ENCODE assay signal across 8 cellular contexts in the genomic region with DNA sequence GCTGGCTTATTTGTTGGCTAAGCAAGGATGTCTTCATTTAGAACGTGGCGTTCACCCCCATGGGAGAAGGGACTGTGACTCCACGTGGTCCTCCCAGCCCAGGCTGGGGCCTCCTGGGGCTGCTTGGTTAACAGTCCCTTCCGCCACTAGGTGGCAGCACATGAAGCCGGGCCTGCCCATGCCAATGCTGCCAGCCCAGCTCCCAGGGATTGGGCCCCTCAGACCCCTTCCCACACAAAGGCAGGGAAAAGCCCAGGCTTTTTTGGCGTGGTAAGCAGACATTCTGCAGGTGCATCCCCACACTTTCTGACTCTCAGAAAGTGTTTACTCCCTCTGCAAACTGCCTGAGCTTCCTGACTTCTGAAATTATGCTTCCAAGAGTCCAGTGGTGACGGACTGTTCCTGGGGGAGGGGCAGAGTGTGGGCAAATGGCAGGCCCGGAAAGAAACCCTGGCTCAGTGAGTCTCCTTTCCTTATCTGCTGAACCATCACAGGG. TPM values are rescaled to one million over a fixed set of nuclear protein-coding genes. Genes with fewer than 3 reads are reported as not detected.
DNase-seq lines count a peak whose midpoint lies in the region; ATAC-seq and TF ChIP-seq lines count a peak whose summit lies in the region.

No MANE protein-coding gene starts in this region.

- no peak overlapping the region for H2AK5ac ChIP-seq in neuronal stem cell (ENCODE audit: low read depth, low read length)

- TF ChIP-seq CTCF in C4-2B (conservative IDR thresholded peaks at IDR 0.05) = peak; percentile 96
- peak; percentile 98 for TF ChIP-seq CTCF in PC-9 (conservative IDR thresholded peaks at IDR 0.05)
- TF ChIP-seq CTCF in fibroblast of pulmonary artery (IDR thresholded peaks at IDR 0.05; ENCODE audit: low read length, missing control alignments) = peak; percentile 84

- H3K14ac ChIP-seq in neuronal stem cell (ENCODE audit: low read length) = no peak overlapping the region

- H3K4me3 ChIP-seq in PC-9 (no peak overlapping the region), fibroblast of pulmonary artery (replicated peaks; ENCODE audit: low read depth, low read length) (no peak overlapping the region), neuronal stem cell (ENCODE audit: low read length in 2 of 2) (no peak overlapping the region)

- no peak overlapping the region for H3K4me2 ChIP-seq in PC-9
- H3K4me2 ChIP-seq in neuronal stem cell (ENCODE audit: insufficient read depth, low read length, poor library complexity, severe bottlenecking) = peak overlapping the region; percentile 23

- no peak for ATAC-seq in HG02973 (IDR thresholded peaks at IDR 0.05; ENCODE audit: unreplicated experiment)

- H3K27ac ChIP-seq in C4-2B (no peak overlapping the region), PC-9 (no peak overlapping the region), neuronal stem cell (replicated peaks; ENCODE audit: low read length) (no peak overlapping the region), substantia nigra (ENCODE audit: low read depth, low read length, poor library complexity, severe bottlenecking) (no peak overlapping the region)

- no peak overlapping the region for H2BK120ac ChIP-seq in neuronal stem cell (ENCODE audit: low read depth, low read length)

- peaks cover 47% of the 10 kb centered on the region for H3F3A ChIP-seq in PC-9 (ENCODE audit: insufficient read depth, low read depth)

- POLR2A ChIA-PET in PC-9 (lab: Charles Lee; ENCODE audit: unreplicated experiment) = interaction anchor here (0.6 to 1.0 kb wide), 2 partner anchors 442 to 480 kb away, joined by 3 to 6 read pairs; no protein-coding TSS in a partner anchor

- no peak overlapping the region for H4K91ac ChIP-seq in neuronal stem cell (ENCODE audit: low read depth, low read length, poor library complexity)

- H3K79me2 ChIP-seq in PC-9 (ENCODE audit: low read depth) = peaks cover 32% of the 10 kb centered on the region

- H3K4me1 ChIP-seq in PC-9 (replicated peaks; ENCODE audit: insufficient read depth) (peaks cover 23% of the 10 kb centered on the region), neuronal stem cell (ENCODE audit: control insufficient read depth in 2 of 2, insufficient read depth in 1 of 2, low read depth in 1 of 2, low read length in 2 of 2) (peaks cover 12 to 24% of the 10 kb centered on the region in 2 donors)

- no TSS peak for BruUV-seq in PC-9 (replicated peaks; lab: Mats Ljungman, UMichigan)

- H2AFZ ChIP-seq in PC-9 (no peak overlapping the region), neuronal stem cell (ENCODE audit: low read length) (no peak overlapping the region)

- CTCF ChIA-PET in PC-9 (lab: Charles Lee) = interaction anchor here (0.7 to 3.3 kb wide), 3 partner anchors 56 to 134 kb away, joined by 5 to 11 read pairs (median 10); no protein-coding TSS in a partner anchor

- DNase-seq in HCEC 1CT (peak; percentile 32), PC-9 (peak in 1 of 2 experiments; percentile 81), activated T-helper 1 cell treated with Interleukin-2 at 50 U/mL for 16 hours (ENCODE audit: low read depth) (peak; percentile 71), fibroblast of pulmonary artery (ENCODE audit: low read depth) (peak; percentile 68), neuronal stem cell (ENCODE audit: low spot score) (peak; percentile 79), substantia nigra (lab: John Stamatoyannopoulos, UW) (peak in 44 of 49 donors; percentile 17 to 87 (median 62))

- no peaks in the 10 kb centered on the region for H3K9me2 ChIP-seq in PC-9 (ENCODE audit: insufficient read depth)

- H4K8ac ChIP-seq in neuronal stem cell (ENCODE audit: low read depth, low read length) = no peak overlapping the region

- H3K27me3 ChIP-seq in PC-9 (ENCODE audit: insufficient read depth, low read depth) (no peaks in the 10 kb centered on the region), neuronal stem cell (ENCODE audit: control insufficient read depth in 3 of 3, insufficient read depth in 3 of 3, low read depth in 1 of 3, low read length in 3 of 3) (peaks cover 0 to under 1% (median 0%) of the 10 kb centered on the region in 3 experiments)

- peaks cover 15% of the 10 kb centered on the region for H3K79me1 ChIP-seq in neuronal stem cell (ENCODE audit: low read depth, low read length)

- H4K20me1 ChIP-seq in PC-9 (ENCODE audit: insufficient read depth) = peaks cover 24% of the 10 kb centered on the region

- no peak overlapping the region for H3K4ac ChIP-seq in neuronal stem cell (ENCODE audit: low read length)

- no peak overlapping the region for H2BK12ac ChIP-seq in neuronal stem cell (ENCODE audit: low read length)

- H2BK5ac ChIP-seq in neuronal stem cell (ENCODE audit: low read length) = no peak overlapping the region

- no CpG with 5 or more reads among the region's 8 CpGs for WGBS in neuronal stem cell (ENCODE audit: extremely low coverage in 2 of 2, insufficient read length in 2 of 2, insufficient replicate concordance in 1 of 2), 2 donors

- no peak overlapping the region for H3K23ac ChIP-seq in neuronal stem cell (ENCODE audit: low read depth, low read length, poor library complexity)

- intact Hi-C loops in PC-9 (cut with micrococcal nuclease; ENCODE audit: unreplicated experiment) = loop anchor here (1.0 kb wide), 1 partner anchor 660 kb away; no protein-coding TSS in a partner anchor

- H3K9me3 ChIP-seq in PC-9 (ENCODE audit: insufficient read depth, low read depth) = no peaks in the 10 kb centered on the region
- H3K9me3 ChIP-seq in neuronal stem cell (replicated peaks in 1 of 2; ENCODE audit: control insufficient read depth in 2 of 2, insufficient read depth in 1 of 2, low read depth in 1 of 2, low read length in 2 of 2) = no peaks in the 10 kb centered on the region

- no peak overlapping the region for H3K18ac ChIP-seq in neuronal stem cell (ENCODE audit: low read length)

- no peak overlapping the region for H2BK15ac ChIP-seq in neuronal stem cell (ENCODE audit: low read length)

- H3K36me3 ChIP-seq in PC-9 (ENCODE audit: low read depth) = peaks cover 9% of the 10 kb centered on the region; the same call in 1 of the 2 replicates
- H3K36me3 ChIP-seq in neuronal stem cell (replicated peaks in 1 of 2; ENCODE audit: control insufficient read depth in 2 of 2, insufficient read depth in 2 of 2, low read length in 2 of 2) = peaks cover 34 to 53% of the 10 kb centered on the region in 2 donors

- H3K9ac ChIP-seq in neuronal stem cell (ENCODE audit: low read depth, low read length, poor library complexity) = peak overlapping the region; percentile 30

RNA-seq across cellular contexts. Expression of a gene that starts 3.1 kb away (rescaled TPM):
- 131 and 136 TPM in 2 replicates for total RNA-seq in PC-9 (2021)
- polyA plus RNA-seq in neuronal stem cell (2013, experiment 1 of 2) = 12.0 TPM
- polyA plus RNA-seq in neuronal stem cell (2013, experiment 2 of 2) = 12.4 TPM

RNA-seq across cellular contexts. Expression of a gene that starts 25.1 kb away (rescaled TPM):
- total RNA-seq in PC-9 (2021) = 14.7 and 23.8 TPM in 2 replicates
- 3.7 TPM for polyA plus RNA-seq in neuronal stem cell (2013, experiment 1 of 2)
- 3.7 TPM for polyA plus RNA-seq in neuronal stem cell (2013, experiment 2 of 2)
